ENCODE assay signal across 24 cellular contexts in the genomic region with DNA sequence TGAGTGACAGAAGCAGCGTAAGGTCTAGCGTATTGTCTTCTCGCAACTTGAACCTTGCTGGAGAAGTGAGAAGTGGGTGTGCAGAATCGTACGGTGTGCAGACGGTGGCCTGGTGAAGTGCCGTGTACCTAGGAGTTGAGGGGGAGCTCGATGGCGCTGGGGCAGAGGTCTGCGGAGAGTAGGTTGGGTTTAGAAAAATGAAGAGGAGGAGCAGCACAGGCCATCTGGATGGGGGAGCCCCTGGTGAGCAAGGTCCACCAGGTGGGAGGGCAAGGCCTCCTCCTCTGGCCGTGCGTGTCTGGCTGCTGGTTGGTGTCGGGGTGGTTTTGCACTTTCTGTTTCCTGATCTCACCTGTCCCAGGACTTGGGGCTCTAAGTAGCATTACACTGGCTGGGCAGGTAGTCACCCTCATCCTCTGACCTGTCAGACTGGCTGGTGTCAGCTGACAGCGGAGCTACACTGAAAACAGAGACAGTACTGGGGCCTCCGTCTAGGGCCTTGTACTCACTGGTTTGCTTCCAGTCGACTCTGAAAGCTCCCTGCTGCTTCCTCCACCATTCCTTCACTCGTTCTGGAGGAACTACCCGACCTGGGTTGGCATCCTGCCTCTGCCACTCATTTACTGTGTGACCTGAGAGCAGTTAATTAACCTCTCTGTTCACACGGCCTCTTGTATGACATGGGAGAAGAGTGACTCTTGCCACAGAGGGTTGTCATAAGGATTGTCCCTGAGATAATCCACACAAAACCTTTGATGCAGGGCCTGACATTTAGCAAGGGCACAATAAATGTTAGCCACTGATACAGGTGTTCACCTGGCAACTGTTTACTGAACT.
DNase-seq lines count a peak whose midpoint lies in the region; ATAC-seq and TF ChIP-seq lines count a peak whose summit lies in the region.
"Had no signal": no experiment of that assay in that cellular context is flagged by ENCODE, and none has a peak within 500 bp of the region (broad histone marks: within the 10 kb centered on the region; RNA-seq: fewer than 3 reads in every experiment).

No MANE protein-coding gene starts in this region.

- H3K27me3 Mint-ChIP-seq in activated CD4-positive, alpha-beta T cell treated with anti-CD3 and anti-CD28 coated beads, Interleukin-2, amount 10 ng/mL, durations not matched to agents 7 days and 5 days: no peaks in the 10 kb centered on the region
- no peaks in the 10 kb centered on the region for H3K27me3 Mint-ChIP-seq in glutamatergic neuron (ENCODE audit: unreplicated experiment)
- H3K27me3 Mint-ChIP-seq: activated naive CD8-positive, alpha-beta T cell; stimulated activated naive CD8-positive, alpha-beta T cell treated with anti-CD3 and anti-CD28 coated beads, Interleukin-15, Interleukin-2, amounts not matched to agents 100 ng/mL and 50 ng/mL, for 24 hours had no signal

- H3K27me3 ChIP-seq in IMR-90 (ENCODE audit: control insufficient read depth, insufficient read depth, low read length) (peaks cover 35% of the 10 kb centered on the region), trophoblast cell (ENCODE audit: insufficient read depth, low read length) (no peaks in the 10 kb centered on the region)
- H3K27me3 ChIP-seq: ascending aorta, cardiac muscle cell, esophagus squamous epithelium, SJSA1 had no signal

- no peak overlapping the region for H3K4me3 Mint-ChIP-seq in activated CD4-positive, alpha-beta T cell treated with anti-CD3 and anti-CD28 coated beads, Interleukin-2, amount 10 ng/mL, durations not matched to agents 7 days and 5 days
- H3K4me3 Mint-ChIP-seq in glutamatergic neuron (ENCODE audit: unreplicated experiment): no peak overlapping the region
- H3K4me3 Mint-ChIP-seq: activated naive CD8-positive, alpha-beta T cell; stimulated activated naive CD8-positive, alpha-beta T cell treated with anti-CD3 and anti-CD28 coated beads, Interleukin-15, Interleukin-2, amounts not matched to agents 100 ng/mL and 50 ng/mL, for 24 hours had no signal

- dilution Hi-C loops in IMR-90 (cut with HindIII; ENCODE audit: low sequenced_read_pairs, unreplicated experiment): no loop called here

- H2AK9ac ChIP-seq in IMR-90 (replicated peaks; ENCODE audit: low read depth, low read length, poor library complexity): no peak overlapping the region

- DNase-seq in activated CD4-positive, alpha-beta T cell treated with anti-CD3 and anti-CD28 coated beads, Interleukin-2, amount 10 ng/mL, durations not matched to agents 7 days and 5 days: no peak
- DNase-seq in activated CD4-positive, alpha-beta T cell treated with anti-CD3 and anti-CD28 coated beads for 48 hours: no peak
- no peak for DNase-seq in IMR-90
- DNase-seq in glutamatergic neuron: no peak
- DNase-seq in trophoblast cell: no peak
- DNase-seq in retina: no peak
- no peak for DNase-seq in activated CD4-positive, alpha-beta T cell treated with anti-CD3 and anti-CD28 coated beads for 4 hours
- no peak for DNase-seq in Kasumi-1 (lab: John Stamatoyannopoulos, UW)
- DNase-seq: COR-L47, cortex of kidney, DMS53, esophagus squamous epithelium, foreskin melanocyte, mammary epithelial cell, MM.1S, NCI-H2029 treated with DMSO at 0.1 percent for 48 hours, NCI-H226, NCI-H774, occipital lobe had no signal

- no peak overlapping the region for H2BK12ac ChIP-seq in trophoblast cell (ENCODE audit: low read length)

- H3K9ac ChIP-seq in IMR-90 (ENCODE audit: low read depth, low read length) (no peak overlapping the region), trophoblast cell (ENCODE audit: low read length) (no peak overlapping the region)

- no peak for TF ChIP-seq CTCF in IMR-90 (conservative IDR thresholded peaks at IDR 0.05; ENCODE audit: low read depth, low read length)
- TF ChIP-seq CTCF in glutamatergic neuron (IDR thresholded peaks at IDR 0.05; ENCODE audit: partially characterized antibody, unreplicated experiment): no peak

- no peaks in the 10 kb centered on the region for H3K36me3 ChIP-seq in IMR-90 (ENCODE audit: control insufficient read depth, insufficient read depth, low read length)
- H3K36me3 ChIP-seq in trophoblast cell (ENCODE audit: control insufficient read depth in 1 of 2, insufficient read depth in 2 of 2, low read length in 2 of 2): no peaks in the 10 kb centered on the region
- H3K36me3 ChIP-seq: ascending aorta, cardiac muscle cell, esophagus squamous epithelium, SJSA1 had no signal

- POLR2A ChIA-PET in activated CD4-positive, alpha-beta T cell treated with anti-CD3 and anti-CD28 coated beads, Interleukin-2, amount 10 ng/mL, durations not matched to agents 7 days and 5 days (lab: Charles Lee): no interaction called here
- POLR2A ChIA-PET in IMR-90 (lab: Charles Lee; ENCODE audit: unreplicated experiment): no interaction called here

- H3K23ac ChIP-seq in IMR-90 (ENCODE audit: low read depth, low read length) (no peak overlapping the region), trophoblast cell (ENCODE audit: low read length) (no peak overlapping the region)

- in situ Hi-C loops in IMR-90 (cut with MboI; ENCODE audit: low sequenced_read_pairs): no loop called here

- H3K36me3 Mint-ChIP-seq in activated CD4-positive, alpha-beta T cell treated with anti-CD3 and anti-CD28 coated beads, Interleukin-2, amount 10 ng/mL, durations not matched to agents 7 days and 5 days (ENCODE audit: low read depth): peaks cover 8% of the 10 kb centered on the region
- peaks cover 3% of the 10 kb centered on the region for H3K36me3 Mint-ChIP-seq in glutamatergic neuron (ENCODE audit: unreplicated experiment)

- CTCF ChIA-PET in activated CD4-positive, alpha-beta T cell treated with anti-CD3 and anti-CD28 coated beads, Interleukin-2, amount 10 ng/mL, durations not matched to agents 7 days and 5 days (lab: Charles Lee): interaction anchor here (0.5 to 0.9 kb wide), 2 partner anchors 9 to 628 kb away, joined by 3 read pairs; no protein-coding TSS in a partner anchor
- CTCF ChIA-PET in IMR-90 (lab: Yijun Ruan, JAX): no interaction called here

- intact Hi-C loops in IMR-90 (cut with micrococcal nuclease): no loop called here

- no peak overlapping the region for H3K56ac ChIP-seq in IMR-90 (ENCODE audit: extremely low read depth, insufficient read depth, low read length)

- no peaks in the 10 kb centered on the region; the same call in 1 of the 2 replicates for H3K9me1 ChIP-seq in IMR-90 (ENCODE audit: insufficient read depth, low read length)

- H2BK5ac ChIP-seq in IMR-90 (ENCODE audit: low read depth, low read length, poor library complexity, severe bottlenecking): no peak overlapping the region
- no peak overlapping the region for H2BK5ac ChIP-seq in trophoblast cell (ENCODE audit: low read depth, low read length, poor library complexity)

- H4K91ac ChIP-seq in IMR-90 (ENCODE audit: insufficient read depth, low read depth, low read length): no peak overlapping the region
- H4K91ac ChIP-seq in trophoblast cell (ENCODE audit: low read depth, low read length): peak overlapping the region; percentile 4

- no peak overlapping the region for H3K4me3 ChIP-seq in IMR-90 (ENCODE audit: insufficient read depth, low read depth, low read length)
- no peak overlapping the region for H3K4me3 ChIP-seq in trophoblast cell (ENCODE audit: low read depth, low read length)
- H3K4me3 ChIP-seq: ascending aorta, cardiac muscle cell, esophagus squamous epithelium, SJSA1 had no signal

- TF ChIP-seq POLR2A in IMR-90 (IDR thresholded peaks at IDR 0.05; ENCODE audit: low read depth, low read length): no peak

- BruUV-seq in IMR-90 (replicated peaks; lab: Mats Ljungman, UMichigan): no TSS peak

- TF ChIP-seq RAD21 in IMR-90 (IDR thresholded peaks at IDR 0.05; ENCODE audit: low read length): no peak

- H3K9me3 ChIP-seq in IMR-90 (ENCODE audit: control insufficient read depth, insufficient read depth, low read length): no peaks in the 10 kb centered on the region
- H3K9me3 ChIP-seq in trophoblast cell (ENCODE audit: insufficient read depth, low read depth, low read length): no peaks in the 10 kb centered on the region
- H3K9me3 ChIP-seq: ascending aorta, esophagus squamous epithelium, SJSA1 had no signal

- H3K27ac Mint-ChIP-seq in activated CD4-positive, alpha-beta T cell treated with anti-CD3 and anti-CD28 coated beads, Interleukin-2, amount 10 ng/mL, durations not matched to agents 7 days and 5 days: peak overlapping the region; percentile 33
- peak overlapping the region; percentile 33 for H3K27ac Mint-ChIP-seq in glutamatergic neuron (ENCODE audit: unreplicated experiment)
- H3K27ac Mint-ChIP-seq: activated naive CD8-positive, alpha-beta T cell; stimulated activated naive CD8-positive, alpha-beta T cell treated with anti-CD3 and anti-CD28 coated beads, Interleukin-15, Interleukin-2, amounts not matched to agents 100 ng/mL and 50 ng/mL, for 24 hours had no signal

- H3K27ac ChIP-seq in IMR-90 (ENCODE audit: insufficient read depth, low read length): no peak overlapping the region
- H3K27ac ChIP-seq in trophoblast cell (ENCODE audit: low read depth, low read length): no peak overlapping the region
- H3K27ac ChIP-seq: ascending aorta, cardiac muscle cell, esophagus squamous epithelium, SJSA1 had no signal

- H4K20me1 ChIP-seq in IMR-90 (ENCODE audit: insufficient read depth, low read length): no peaks in the 10 kb centered on the region

- H3K9me3 Mint-ChIP-seq in activated CD4-positive, alpha-beta T cell treated with anti-CD3 and anti-CD28 coated beads, Interleukin-2, amount 10 ng/mL, durations not matched to agents 7 days and 5 days: no peaks in the 10 kb centered on the region
- peaks cover 3% of the 10 kb centered on the region for H3K9me3 Mint-ChIP-seq in glutamatergic neuron (ENCODE audit: unreplicated experiment)
- H3K9me3 Mint-ChIP-seq: stimulated activated naive CD8-positive, alpha-beta T cell treated with anti-CD3 and anti-CD28 coated beads, Interleukin-15, Interleukin-2, amounts not matched to agents 100 ng/mL and 50 ng/mL, for 24 hours had no signal

- H4K12ac ChIP-seq in trophoblast cell (ENCODE audit: low read depth, low read length): no peak overlapping the region

- H3K4me2 ChIP-seq in IMR-90 (ENCODE audit: low read depth, low read length): no peak overlapping the region
- no peak overlapping the region for H3K4me2 ChIP-seq in trophoblast cell (ENCODE audit: low read length)

- H3K4me1 ChIP-seq in IMR-90 (ENCODE audit: control insufficient read depth, insufficient read depth, low read length) (no peaks in the 10 kb centered on the region), trophoblast cell (ENCODE audit: control insufficient read depth in 1 of 2, insufficient read depth in 2 of 2, low read length in 2 of 2) (peaks cover 14 to 21% of the 10 kb centered on the region in 2 experiments)
- H3K4me1 ChIP-seq: SJSA1 had no signal

- no peak overlapping the region for H4K5ac ChIP-seq in IMR-90 (ENCODE audit: low read depth, low read length)

- peaks cover 41% of the 10 kb centered on the region for H3K4me1 Mint-ChIP-seq in activated CD4-positive, alpha-beta T cell treated with anti-CD3 and anti-CD28 coated beads, Interleukin-2, amount 10 ng/mL, durations not matched to agents 7 days and 5 days
- H3K4me1 Mint-ChIP-seq in glutamatergic neuron (ENCODE audit: low read depth, unreplicated experiment): peaks cover 24% of the 10 kb centered on the region

- no peak overlapping the region for H3K4ac ChIP-seq in IMR-90 (ENCODE audit: low read depth, low read length)
- no peak overlapping the region for H3K4ac ChIP-seq in trophoblast cell (ENCODE audit: low read depth, low read length)

- H3K14ac ChIP-seq in IMR-90 (replicated peaks; ENCODE audit: low read depth, low read length) (no peak overlapping the region), trophoblast cell (ENCODE audit: low read length) (no peak overlapping the region)

- 70% methylated on average over 2 of the region's 19 CpGs; no CpG with 5 or more reads in 1 of the 2 experiments for WGBS in IMR-90 (ENCODE audit: extremely low coverage in 2 of 2, insufficient read length in 1 of 2), 2 experiments
- no CpG with 5 or more reads among the region's 19 CpGs for WGBS in trophoblast cell (ENCODE audit: extremely low coverage, insufficient coverage, insufficient read length)

- no peak for ATAC-seq in IMR-90 (ENCODE audit: low read depth)

- no peaks in the 10 kb centered on the region for H3K79me2 ChIP-seq in trophoblast cell (ENCODE audit: control insufficient read depth, insufficient read depth, low read length, poor library complexity)

- H2AK5ac ChIP-seq in IMR-90 (ENCODE audit: low read depth, low read length) (no peak overlapping the region), trophoblast cell (ENCODE audit: low read length) (no peak overlapping the region)

- H2AFZ ChIP-seq in IMR-90 (replicated peaks; ENCODE audit: low read length, poor library complexity) (peak overlapping the region; percentile 40), trophoblast cell (ENCODE audit: insufficient read depth, low read length, poor library complexity) (no peak overlapping the region)

- no peaks in the 10 kb centered on the region for H3K79me1 ChIP-seq in IMR-90 (ENCODE audit: low read depth in 1 of 2, low read length in 2 of 2)
- no peaks in the 10 kb centered on the region for H3K79me1 ChIP-seq in trophoblast cell (ENCODE audit: low read length)

- H3K18ac ChIP-seq in IMR-90 (ENCODE audit: low read depth, low read length) (no peak overlapping the region), trophoblast cell (ENCODE audit: low read length) (no peak overlapping the region)

- no peak overlapping the region for H2BK120ac ChIP-seq in IMR-90 (ENCODE audit: low read depth, low read length)
- H2BK120ac ChIP-seq in trophoblast cell (ENCODE audit: insufficient read depth, low read length, poor library complexity): no peak overlapping the region

- H2BK20ac ChIP-seq in IMR-90 (ENCODE audit: low read depth, low read length): no peak overlapping the region

- no peak overlapping the region for H2BK15ac ChIP-seq in IMR-90 (ENCODE audit: low read depth, low read length)

- no peak overlapping the region for H4K8ac ChIP-seq in IMR-90 (ENCODE audit: low read depth in 2 of 2, low read length in 2 of 2)
- H4K8ac ChIP-seq in trophoblast cell (ENCODE audit: low read depth, low read length): no peak overlapping the region
